In genomic region chr17:31476525-31477416, GRCh38 we compare ENCODE assay signal across 1 cellular context.
TF ChIP-seq lines count a peak whose summit lies in the region.

No MANE protein-coding gene starts in this region.

TF ChIP-seq in HepG2, 621 proteins besides CTCF, POLR2A, EP300 and RAD21 (continued from another document and continues in another):
- TF ChIP-seq ZNF609 (CRISPR knock-in tag; IDR thresholded peaks at IDR 0.05; ENCODE audit: borderline replicate concordance): peak; percentile 22; the same call in 1 of the 2 replicates
- TF ChIP-seq ZNF724P (CRISPR knock-in tag; IDR thresholded peaks at IDR 0.05; ENCODE audit: borderline replicate concordance): 0 out of 2 replicates have a peak, but pooled peaks have one; percentile 33
- TF ChIP-seq ZNF34 (CRISPR knock-in tag; IDR thresholded peaks at IDR 0.05; ENCODE audit: borderline replicate concordance): no peak
- no peak for TF ChIP-seq HINFP (CRISPR knock-in tag; IDR thresholded peaks at IDR 0.05; ENCODE audit: low read depth)
- TF ChIP-seq ZNF441 (CRISPR knock-in tag; IDR thresholded peaks at IDR 0.05; ENCODE audit: borderline replicate concordance): no peak
- TF ChIP-seq XBP1 (CRISPR knock-in tag; IDR thresholded peaks at IDR 0.05): no peak
- no peak for TF ChIP-seq PRDM10 (CRISPR knock-in tag; IDR thresholded peaks at IDR 0.05; ENCODE audit: low read depth)
- no peak for TF ChIP-seq RAD51 (IDR thresholded peaks at IDR 0.05; ENCODE audit: borderline replicate concordance)
- TF ChIP-seq CENPT (CRISPR knock-in tag; IDR thresholded peaks at IDR 0.05; ENCODE audit: low read depth): no peak
- no peak for TF ChIP-seq AKAP8 (CRISPR knock-in tag; IDR thresholded peaks at IDR 0.05)
- TF ChIP-seq FOXM1 (CRISPR knock-in tag; IDR thresholded peaks at IDR 0.05): no peak
- TF ChIP-seq ZNF740 (CRISPR knock-in tag; IDR thresholded peaks at IDR 0.05): no peak
- TF ChIP-seq ZNF296 (CRISPR knock-in tag; conservative IDR thresholded peaks at IDR 0.05): 0 out of 2 replicates have a peak, but pooled peaks have one; percentile 60
- no peak for TF ChIP-seq TOPORS (CRISPR knock-in tag; IDR thresholded peaks at IDR 0.05)
- no peak for TF ChIP-seq ZXDC (CRISPR knock-in tag; IDR thresholded peaks at IDR 0.05)
- peak; percentile 36; the same call in 1 of the 2 replicates for TF ChIP-seq ZFY (CRISPR knock-in tag; IDR thresholded peaks at IDR 0.05)
- no peak for TF ChIP-seq EEA1 (CRISPR knock-in tag; IDR thresholded peaks at IDR 0.05; ENCODE audit: borderline replicate concordance)
- no peak for TF ChIP-seq ZNF577 (CRISPR knock-in tag; IDR thresholded peaks at IDR 0.05; ENCODE audit: borderline replicate concordance, low read depth)
- no peak for TF ChIP-seq HMG20A (CRISPR knock-in tag; IDR thresholded peaks at IDR 0.05; ENCODE audit: borderline replicate concordance)
- no peak for TF ChIP-seq MXD1 (CRISPR knock-in tag; IDR thresholded peaks at IDR 0.05)
- no peak for TF ChIP-seq ZNF160 (CRISPR knock-in tag; IDR thresholded peaks at IDR 0.05)
- no peak for TF ChIP-seq NR2F6 (IDR thresholded peaks at IDR 0.05)
- peak; percentile 40 for TF ChIP-seq NR2F6 (CRISPR knock-in tag; IDR thresholded peaks at IDR 0.05)
- no peak for TF ChIP-seq MED8 (CRISPR knock-in tag; IDR thresholded peaks at IDR 0.05; ENCODE audit: insufficient replicate concordance)
- TF ChIP-seq ZBTB7A (CRISPR knock-in tag; IDR thresholded peaks at IDR 0.05): no peak
- no peak for TF ChIP-seq CBX2 (IDR thresholded peaks at IDR 0.05; ENCODE audit: low read depth, low read length)
- no peak for TF ChIP-seq CBX2 (CRISPR knock-in tag; IDR thresholded peaks at IDR 0.05; ENCODE audit: low read depth)
- no peak for TF ChIP-seq AFF4 (CRISPR knock-in tag; IDR thresholded peaks at IDR 0.05)
- no peak for TF ChIP-seq KMT2A (CRISPR knock-in tag; IDR thresholded peaks at IDR 0.05)
- TF ChIP-seq ZNF703 (CRISPR knock-in tag; IDR thresholded peaks at IDR 0.05; ENCODE audit: borderline replicate concordance): no peak
- no peak for TF ChIP-seq SOX5 (CRISPR knock-in tag; IDR thresholded peaks at IDR 0.05; ENCODE audit: borderline replicate concordance)
- no peak for TF ChIP-seq MIER2 (CRISPR knock-in tag; IDR thresholded peaks at IDR 0.05)
- TF ChIP-seq ASH2L (IDR thresholded peaks at IDR 0.05; ENCODE audit: insufficient read length, low read depth, low read length): no peak
- TF ChIP-seq SNAPC5 (CRISPR knock-in tag; IDR thresholded peaks at IDR 0.05; ENCODE audit: borderline replicate concordance): no peak
- TF ChIP-seq CHD2 (IDR thresholded peaks at IDR 0.05; ENCODE audit: low read depth, low read length): no peak
- no peak for TF ChIP-seq ZNF549 (CRISPR knock-in tag; IDR thresholded peaks at IDR 0.05)
- no peak for TF ChIP-seq SMAD9 (CRISPR knock-in tag; IDR thresholded peaks at IDR 0.05)
- peak; percentile 44; the same call in 1 of the 2 replicates for TF ChIP-seq GABPB1 (CRISPR knock-in tag; IDR thresholded peaks at IDR 0.05)
- TF ChIP-seq ZNF672 (CRISPR knock-in tag; IDR thresholded peaks at IDR 0.05): no peak
- no peak for TF ChIP-seq LCORL (IDR thresholded peaks at IDR 0.05)
- TF ChIP-seq LCORL (CRISPR knock-in tag; IDR thresholded peaks at IDR 0.05): peak; percentile 47; the same call in 1 of the 2 replicates
- TF ChIP-seq MZF1 (CRISPR knock-in tag; IDR thresholded peaks at IDR 0.05; ENCODE audit: borderline replicate concordance): 0 out of 2 replicates have a peak, but pooled peaks have one; percentile 25
- TF ChIP-seq POGZ (CRISPR knock-in tag; IDR thresholded peaks at IDR 0.05): no peak; the same call in 1 of the 2 replicates
- TF ChIP-seq HIVEP1 (CRISPR knock-in tag; IDR thresholded peaks at IDR 0.05): no peak
